In genomic region chr2:10489842-10490555, GRCh38 we compare ENCODE assay signal across 20 cellular contexts. TPM values are rescaled to one million over a fixed set of nuclear protein-coding genes. Genes with fewer than 3 reads are reported as not detected.
A peak's percentile ranks its signal among the peaks of the same experiment; 100 is the strongest.
DNase-seq lines count a peak whose midpoint lies in the region; FAIRE-seq and TF ChIP-seq lines count a peak whose summit lies in the region.
"Had no signal": no experiment of that assay in that cellular context is flagged by ENCODE, and none has a peak within 500 bp of the region (broad histone marks: within the 10 kb centered on the region; RNA-seq: fewer than 3 reads in every experiment).

No MANE protein-coding gene starts in this region.

- peak overlapping the region; percentile 23 for H3K27ac Mint-ChIP-seq in activated T-helper 1 cell treated with anti-CD3 and anti-CD28 coated beads, Interleukin-12 subunit alpha, Interleukin-12 subunit beta, Interleukin-2, Interleukin-4 antibody, amounts not matched to agents 30 ng/mL and 10 ng/mL and 1 ng/mL, durations not matched to agents 14 hours and 24 hours and 36 hours

- no peaks in the 10 kb centered on the region for H3F3A ChIP-seq in GM23248 (ENCODE audit: insufficient read depth)

- intact Hi-C loops in activated T-helper 1 cell treated with anti-CD3 and anti-CD28 coated beads, Interleukin-12 subunit alpha, Interleukin-12 subunit beta, Interleukin-2, Interleukin-4 antibody, amounts not matched to agents 30 ng/mL and 10 ng/mL and 1 ng/mL, durations not matched to agents 14 hours and 24 hours and 36 hours (cut with micrococcal nuclease) = loop anchor here (5.0 kb wide), 1 partner anchor 162 kb away; no protein-coding TSS in a partner anchor

- no peak overlapping the region for H3K4me3 ChIP-seq in GM23248
- H3K4me3 ChIP-seq: right atrium auricular region, SJCRH30, uterus had no signal

- no peak for FAIRE-seq in D721Med (lab: Jason Lieb, UNC)
- FAIRE-seq: GM12891 had no signal

- DNase-seq in GM23248 (peak; percentile 59), islet precursor cell (peak; percentile 50), hypothalamus (lab: John Stamatoyannopoulos, UW) (no peak), NCI-H146 (lab: John Stamatoyannopoulos, UW) (no peak), D721Med (ENCODE audit: insufficient read length, low spot score) (no peak)
- no peak for DNase-seq in activated T-helper 1 cell treated with anti-CD3 and anti-CD28 coated beads, Interleukin-12 subunit alpha, Interleukin-12 subunit beta, Interleukin-2, Interleukin-4 antibody, amounts not matched to agents 30 ng/mL and 10 ng/mL and 1 ng/mL, durations not matched to agents 14 hours and 24 hours and 36 hours (ENCODE audit: low spot score)
- DNase-seq: BE2C, cortex of kidney, DMS 273 treated with DMSO at 0.1 percent for 48 hours, foreskin keratinocyte, Karpas-422, NCI-H1105 treated with DMSO at 0.1 percent for 48 hours, NCI-H2171, NCI-H748 treated with DMSO at 0.1 percent for 48 hours, PC-3, uterus had no signal

- H3K4me1 Mint-ChIP-seq in activated T-helper 1 cell treated with anti-CD3 and anti-CD28 coated beads, Interleukin-12 subunit alpha, Interleukin-12 subunit beta, Interleukin-2, Interleukin-4 antibody, amounts not matched to agents 30 ng/mL and 10 ng/mL and 1 ng/mL, durations not matched to agents 14 hours and 24 hours and 36 hours (ENCODE audit: low read depth) = peaks cover 15% of the 10 kb centered on the region

- no peak overlapping the region for H3K4me2 ChIP-seq in GM23248 (ENCODE audit: unreplicated experiment)

- peaks cover 16% of the 10 kb centered on the region; the same call in 1 of the 2 replicates for H3K27me3 ChIP-seq in GM23248 (replicated peaks; ENCODE audit: insufficient read depth)
- H3K27me3 ChIP-seq: BE2C, right atrium auricular region, uterus had no signal

- WGBS in GM23248 (ENCODE audit: low coverage in 1 of 2, low lambda C conversion rate in 2 of 2, missing lambda C conversion rate in 2 of 2), 2 experiments = 52 to 54% methylated on average over 13 of the region's 13 CpGs

- TF ChIP-seq CTCF in D721Med (IDR thresholded peaks at IDR 0.05; ENCODE audit: insufficient read depth, missing control alignments) = no peak

- no peaks in the 10 kb centered on the region for H3K9me2 ChIP-seq in GM23248 (ENCODE audit: insufficient read depth)

- no peaks in the 10 kb centered on the region for H3K9me3 Mint-ChIP-seq in activated T-helper 1 cell treated with anti-CD3 and anti-CD28 coated beads, Interleukin-12 subunit alpha, Interleukin-12 subunit beta, Interleukin-2, Interleukin-4 antibody, amounts not matched to agents 30 ng/mL and 10 ng/mL and 1 ng/mL, durations not matched to agents 14 hours and 24 hours and 36 hours

- in situ Hi-C loops in GM23248 (cut with MboI) = no loop called here

- no peak overlapping the region for H3K27ac ChIP-seq in GM23248
- H3K27ac ChIP-seq in temporal lobe (ENCODE audit: low read depth, low read length) = peak overlapping the region; percentile 9
- H3K27ac ChIP-seq: foreskin keratinocyte, right atrium auricular region, SJCRH30, uterus had no signal

- H3K36me3 Mint-ChIP-seq in activated T-helper 1 cell treated with anti-CD3 and anti-CD28 coated beads, Interleukin-12 subunit alpha, Interleukin-12 subunit beta, Interleukin-2, Interleukin-4 antibody, amounts not matched to agents 30 ng/mL and 10 ng/mL and 1 ng/mL, durations not matched to agents 14 hours and 24 hours and 36 hours (ENCODE audit: low read depth) = peaks cover 4% of the 10 kb centered on the region

- H3K36me3 ChIP-seq in GM23248 (ENCODE audit: low read depth) = no peaks in the 10 kb centered on the region
- H3K36me3 ChIP-seq: BE2C, right atrium auricular region, SJCRH30, uterus had no signal

- H3K27me3 Mint-ChIP-seq in activated T-helper 1 cell treated with anti-CD3 and anti-CD28 coated beads, Interleukin-12 subunit alpha, Interleukin-12 subunit beta, Interleukin-2, Interleukin-4 antibody, amounts not matched to agents 30 ng/mL and 10 ng/mL and 1 ng/mL, durations not matched to agents 14 hours and 24 hours and 36 hours (ENCODE audit: insufficient read depth) = peaks cover 16% of the 10 kb centered on the region

- H3K9me3 ChIP-seq in GM23248 (ENCODE audit: low read depth) = no peaks in the 10 kb centered on the region
- H3K9me3 ChIP-seq: BE2C, SJCRH30, uterus had no signal

- 0 out of 2 replicates have a peak, but pooled peaks cover 3% of the 10 kb centered on the region for H3K4me1 ChIP-seq in GM23248 (ENCODE audit: insufficient read depth)
- H3K4me1 ChIP-seq: BE2C, right atrium auricular region, uterus had no signal

- H3K79me2 ChIP-seq in GM23248 (ENCODE audit: insufficient read depth) = no peaks in the 10 kb centered on the region

- no peaks in the 10 kb centered on the region for H4K20me1 ChIP-seq in GM23248 (ENCODE audit: insufficient read depth)

- no peak overlapping the region for H2AFZ ChIP-seq in GM23248

- H3K4me3 Mint-ChIP-seq in activated T-helper 1 cell treated with anti-CD3 and anti-CD28 coated beads, Interleukin-12 subunit alpha, Interleukin-12 subunit beta, Interleukin-2, Interleukin-4 antibody, amounts not matched to agents 30 ng/mL and 10 ng/mL and 1 ng/mL, durations not matched to agents 14 hours and 24 hours and 36 hours = no peak overlapping the region

- H3K9ac ChIP-seq in GM23248 = no peak overlapping the region

RNA-seq across cellular contexts. Expression of gene ODC1, which starts 41.9 kb away (rescaled TPM):
- total RNA-seq in GM23248 (2014; rRNA removed; shearing (Covaris generic)) = 106 and 114 TPM in 2 replicates
- polyA plus RNA-seq in GM23248 (2016; fragmentation: Nextera tagmentation; extraction: Ambion mirVana) = 58.3 and 61.5 TPM in 2 replicates
- 235 and 247 TPM in 2 replicates for total RNA-seq in activated T-helper 1 cell treated with anti-CD3 and anti-CD28 coated beads, Interleukin-12 subunit alpha, Interleukin-12 subunit beta, Interleukin-2, Interleukin-4 antibody, amounts not matched to agents 30 ng/mL and 10 ng/mL and 1 ng/mL, durations not matched to agents 14 hours and 24 hours and 36 hours
- total RNA-seq in temporal lobe = 136 TPM

Comparison
In these comparisons a context has a peak if more than half of its experiments do, and no peak if none do; other contexts are left out.
1. DNase-seq: peak in GM23248 (single experiment) and islet precursor cell (single experiment); none in activated T-helper 1 cell treated with anti-CD3 and anti-CD28 coated beads, Interleukin-12 subunit alpha, Interleukin-12 subunit beta, Interleukin-2, Interleukin-4 antibody, amounts not matched to agents 30 ng/mL and 10 ng/mL and 1 ng/mL, durations not matched to agents 14 hours and 24 hours and 36 hours (single experiment), hypothalamus (0 of 51), NCI-H146 (single experiment) and D721Med (single experiment).